ENCODE assay signal across 26 cellular contexts in the genomic region with DNA sequence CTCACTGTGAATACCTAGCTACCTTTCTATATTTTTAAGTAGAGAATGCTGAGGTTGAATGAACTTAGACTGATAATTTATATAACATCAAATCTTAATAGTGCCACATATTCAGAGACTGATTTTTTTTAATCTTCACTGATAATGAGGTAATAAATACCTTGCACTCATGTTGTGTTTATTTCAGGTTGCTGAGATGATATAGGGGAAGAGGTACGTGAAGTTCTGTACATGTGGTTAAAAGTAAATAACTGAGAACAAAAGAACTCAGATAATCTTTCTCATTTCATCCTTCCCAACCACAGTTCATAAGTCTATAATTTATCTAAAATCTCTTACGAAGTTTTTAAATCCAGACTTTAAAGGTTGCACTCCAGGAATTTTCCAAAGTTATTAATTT. TPM values are rescaled to one million over a fixed set of nuclear protein-coding genes. Genes with fewer than 3 reads are reported as not detected.
DNase-seq lines count a peak whose midpoint lies in the region; ATAC-seq, FAIRE-seq and TF ChIP-seq lines count a peak whose summit lies in the region.
"Had no signal": no experiment of that assay in that cellular context is flagged by ENCODE, and none has a peak within 500 bp of the region (broad histone marks: within the 10 kb centered on the region; RNA-seq: fewer than 3 reads in every experiment).

No MANE protein-coding gene starts in this region.

- ATAC-seq in RWPE2 (ENCODE audit: low read depth) (no peak), HG02970 (IDR thresholded peaks at IDR 0.05; ENCODE audit: low FRiP score, unreplicated experiment) (no peak)
- ATAC-seq: activated CD4-positive, alpha-beta T cell treated with anti-CD3 and anti-CD28 coated beads for 36 hours had no signal

- H2BK120ac ChIP-seq in mesenchymal stem cell (ENCODE audit: low read depth, low read length): no peak overlapping the region

- peaks cover 3% of the 10 kb centered on the region; the same call in 1 of the 2 replicates for H3K36me3 ChIP-seq in RWPE2 (ENCODE audit: low read depth)
- peaks cover 4 to 15% of the 10 kb centered on the region in 2 experiments for H3K36me3 ChIP-seq in mesenchymal stem cell (ENCODE audit: control insufficient read depth in 1 of 2, insufficient read depth in 2 of 2, low read depth in 1 of 2, low read length in 2 of 2)
- H3K36me3 ChIP-seq in suprapubic skin: no peaks in the 10 kb centered on the region
- H3K36me3 ChIP-seq in ovary: no peaks in the 10 kb centered on the region

- no peak overlapping the region for H3K14ac ChIP-seq in mesenchymal stem cell (ENCODE audit: low read length in 2 of 2)

- no peaks in the 10 kb centered on the region for H3K9me3 Mint-ChIP-seq in activated naive CD8-positive, alpha-beta T cell treated with anti-CD3 and anti-CD28 coated beads for 36 hours
- H3K9me3 Mint-ChIP-seq: activated T-cell treated with anti-CD3 and anti-CD28 coated beads, Interleukin-2, amount 50 U/mL, for 24 hours; nephron progenitor cell had no signal

- no peak overlapping the region for H2BK12ac ChIP-seq in mesenchymal stem cell (ENCODE audit: low read length in 2 of 2)

- H4K91ac ChIP-seq in mesenchymal stem cell (ENCODE audit: low read length): no peak overlapping the region

- H3K27ac Mint-ChIP-seq in activated naive CD8-positive, alpha-beta T cell treated with anti-CD3 and anti-CD28 coated beads for 36 hours: no peak overlapping the region
- H3K27ac Mint-ChIP-seq: activated CD4-positive, alpha-beta T cell treated with anti-CD3 and anti-CD28 coated beads for 36 hours; activated T-cell treated with anti-CD3 and anti-CD28 coated beads, Interleukin-2, amount 50 U/mL, for 24 hours had no signal

- H3K9me3 ChIP-seq in RWPE2 (ENCODE audit: severe bottlenecking): no peaks in the 10 kb centered on the region
- H3K9me3 ChIP-seq in mesenchymal stem cell (ENCODE audit: control insufficient read depth, low read length): no peaks in the 10 kb centered on the region
- H3K9me3 ChIP-seq in suprapubic skin: no peaks in the 10 kb centered on the region
- H3K9me3 ChIP-seq in ovary: no peaks in the 10 kb centered on the region
- H3K9me3 ChIP-seq: Caco-2 had no signal

- intact Hi-C loops in ovary (cut with DNase I): no loop called here

- no peak overlapping the region for H2BK15ac ChIP-seq in mesenchymal stem cell (ENCODE audit: low read depth, poor library complexity, severe bottlenecking)

- H3K4me3 Mint-ChIP-seq in activated naive CD8-positive, alpha-beta T cell treated with anti-CD3 and anti-CD28 coated beads for 36 hours: no peak overlapping the region
- H3K4me3 Mint-ChIP-seq: activated CD4-positive, alpha-beta T cell treated with anti-CD3 and anti-CD28 coated beads for 36 hours; activated T-cell treated with anti-CD3 and anti-CD28 coated beads, Interleukin-2, amount 50 U/mL, for 24 hours had no signal

- H3K4me1 ChIP-seq in RWPE2 (ENCODE audit: insufficient read depth, poor library complexity, severe bottlenecking) (peaks cover 19% of the 10 kb centered on the region), mesenchymal stem cell (ENCODE audit: control insufficient read depth, insufficient read depth, low read depth, low read length) (no peaks in the 10 kb centered on the region), suprapubic skin (peaks cover 27% of the 10 kb centered on the region), ovary (ENCODE audit: insufficient read depth) (no peaks in the 10 kb centered on the region)

- H3K27me3 Mint-ChIP-seq in activated naive CD8-positive, alpha-beta T cell treated with anti-CD3 and anti-CD28 coated beads for 36 hours: peaks cover 16% of the 10 kb centered on the region

- H3K18ac ChIP-seq in mesenchymal stem cell (ENCODE audit: low read depth in 1 of 2, low read length in 2 of 2): no peak overlapping the region

- H3K4me1 Mint-ChIP-seq in activated naive CD8-positive, alpha-beta T cell treated with anti-CD3 and anti-CD28 coated beads for 36 hours: no peaks in the 10 kb centered on the region
- H3K4me1 Mint-ChIP-seq: activated CD4-positive, alpha-beta T cell treated with anti-CD3 and anti-CD28 coated beads for 36 hours had no signal

- H3K27me3 ChIP-seq in RWPE2 (ENCODE audit: insufficient read depth, poor library complexity, severe bottlenecking) (no peaks in the 10 kb centered on the region), mesenchymal stem cell (ENCODE audit: control insufficient read depth in 1 of 2, insufficient read depth in 1 of 2, low read length in 2 of 2) (no peaks in the 10 kb centered on the region), suprapubic skin (no peaks in the 10 kb centered on the region), ovary (no peaks in the 10 kb centered on the region)

- peak overlapping the region; percentile 71 for H3K9ac ChIP-seq in mesenchymal stem cell (ENCODE audit: low read length)

- TF ChIP-seq CTCF in RWPE2 (IDR thresholded peaks at IDR 0.05; ENCODE audit: poor library complexity, severe bottlenecking): no peak
- TF ChIP-seq CTCF in suprapubic skin (IDR thresholded peaks at IDR 0.05): no peak
- TF ChIP-seq CTCF in ovary (IDR thresholded peaks at IDR 0.05): no peak

- TF ChIP-seq POLR2A in suprapubic skin (IDR thresholded peaks at IDR 0.05) (no peak), ovary (IDR thresholded peaks at IDR 0.05) (no peak)

- WGBS in mesenchymal stem cell: no CpG with 5 or more reads among the region's 2 CpGs
- WGBS in suprapubic skin: 54% methylated on average over 2 of the region's 2 CpGs
- WGBS in ovary, 3 donors: 85 to 91% (median 85%) methylated on average over 2 of the region's 2 CpGs

- peaks cover 29% of the 10 kb centered on the region for H3K79me1 ChIP-seq in mesenchymal stem cell (replicated peaks; ENCODE audit: low read length, poor library complexity, severe bottlenecking)

- TF ChIP-seq EP300 in suprapubic skin (IDR thresholded peaks at IDR 0.05) (no peak), ovary (IDR thresholded peaks at IDR 0.05) (no peak)

- H2AK5ac ChIP-seq in mesenchymal stem cell (ENCODE audit: low read length, severe bottlenecking): no peak overlapping the region

- no peaks in the 10 kb centered on the region for H3K36me3 Mint-ChIP-seq in activated naive CD8-positive, alpha-beta T cell treated with anti-CD3 and anti-CD28 coated beads for 36 hours

- no peak overlapping the region for H3K4me2 ChIP-seq in mesenchymal stem cell (ENCODE audit: low read length, poor library complexity, severe bottlenecking)

- no peak for FAIRE-seq in RCC 7860 (lab: Jason Lieb, UNC)
- FAIRE-seq: colon had no signal

- no peak overlapping the region for H3K4ac ChIP-seq in mesenchymal stem cell (ENCODE audit: low read depth in 1 of 2, low read length in 2 of 2)

- H3K23ac ChIP-seq in mesenchymal stem cell (ENCODE audit: low read length in 2 of 2): no peak overlapping the region

- no peak overlapping the region for H3K4me3 ChIP-seq in RWPE2 (ENCODE audit: severe bottlenecking)
- no peak overlapping the region for H3K4me3 ChIP-seq in mesenchymal stem cell (ENCODE audit: insufficient read depth in 1 of 2, low read depth in 1 of 2, low read length in 2 of 2)
- H3K4me3 ChIP-seq in suprapubic skin: no peak overlapping the region
- H3K4me3 ChIP-seq in ovary: no peak overlapping the region

- H3K27ac ChIP-seq in RWPE2 (ENCODE audit: poor library complexity, severe bottlenecking) (peak overlapping the region; percentile 75), epithelial cell of prostate (peak overlapping the region; percentile 70), mesenchymal stem cell (ENCODE audit: low read length, poor library complexity, severe bottlenecking) (no peak overlapping the region), suprapubic skin (peak overlapping the region; percentile 39), ovary (no peak overlapping the region)
- H3K27ac ChIP-seq: RWPE1 had no signal

- no peak overlapping the region for H2BK5ac ChIP-seq in mesenchymal stem cell (ENCODE audit: low read depth, low read length, poor library complexity, severe bottlenecking)

- no peak overlapping the region for H4K8ac ChIP-seq in mesenchymal stem cell (ENCODE audit: low read length)

- no peak overlapping the region for H2AFZ ChIP-seq in mesenchymal stem cell (ENCODE audit: low read depth, low read length)

- DNase-seq in RWPE2 (ENCODE audit: low spot score): no peak
- no peak for DNase-seq in epithelial cell of prostate (ENCODE audit: low read depth, low spot score)
- no peak for DNase-seq in mesenchymal stem cell
- DNase-seq in suprapubic skin (ENCODE audit: low spot score in 2 of 2): no peak
- no peak for DNase-seq in RCC 7860 (ENCODE audit: low spot score)
- no peak for DNase-seq in ovary
- DNase-seq in activated naive CD8-positive, alpha-beta T cell treated with anti-CD3 and anti-CD28 coated beads for 36 hours: no peak
- DNase-seq: activated CD4-positive, alpha-beta T cell treated with anti-CD3 and anti-CD28 coated beads for 36 hours; activated gamma-delta T cell treated with Interleukin-2 at 50 U/mL for 16 hours; activated T-cell treated with anti-CD3 and anti-CD28 coated beads, Interleukin-2, amount 50 U/mL, for 24 hours; Caco-2; effector CD8-positive, alpha-beta T cell; GDM1; hippocampal formation; KG1; left ventricle myocardium superior; NCI-H1436 treated with DMSO at 0.1 percent for 48 hours; NCI-H2171; NCI-H510A; nephron progenitor cell; right cardiac atrium; stimulated activated CD4-positive, alpha-beta T cell treated with anti-CD3 and anti-CD28 coated beads, Interleukin-12 subunit alpha, Interleukin-12 subunit beta, amount 100 ng/mL, for 4 hours; stimulated activated CD4-positive, alpha-beta T cell treated with anti-CD3 and anti-CD28 coated beads, Interleukin-4, amount 100 ng/mL, for 1 hour had no signal

RNA-seq across cellular contexts. Expression of a gene that starts 6.4 kb away (rescaled TPM):
- polyA plus RNA-seq in mesenchymal stem cell (2013, experiment 1 of 2): 16.1 TPM
- 16.4 TPM for polyA plus RNA-seq in mesenchymal stem cell (2013, experiment 2 of 2)
- total RNA-seq in suprapubic skin (100 to 1,000 TPM in 1 of 4 donors, 10 to 100 TPM in 3; 62.6 to 105 (median 79.8) TPM), ovary (1 to 10 TPM; 1.0 to 7.1 (median 2.6) TPM)
- polyA plus RNA-seq in ovary: 1 to 10 TPM in 1 of 2 donors, under 1 TPM in 1; 0.84 to 5.8 TPM
- under 1 TPM; 0.68 to 0.76 TPM for total RNA-seq in activated naive CD8-positive, alpha-beta T cell treated with anti-CD3 and anti-CD28 coated beads for 36 hours

Comparison
In these comparisons a context has a peak if more than half of its experiments do, and no peak if none do; other contexts are left out.
1. H3K27ac ChIP-seq: peak in RWPE2 (single experiment), epithelial cell of prostate (single experiment) and suprapubic skin (single experiment); none in mesenchymal stem cell (single experiment) and ovary (0 of 2).
2. RNA of a gene that starts 6.4 kb away (total RNA-seq): 62.6 to 105 TPM in suprapubic skin; 1.0 to 7.1 TPM in ovary and 0.68 to 0.76 TPM in activated naive CD8-positive, alpha-beta T cell treated with anti-CD3 and anti-CD28 coated beads for 36 hours; every median in the first group is over 4 times any median in the second.